In the genomic region with DNA sequence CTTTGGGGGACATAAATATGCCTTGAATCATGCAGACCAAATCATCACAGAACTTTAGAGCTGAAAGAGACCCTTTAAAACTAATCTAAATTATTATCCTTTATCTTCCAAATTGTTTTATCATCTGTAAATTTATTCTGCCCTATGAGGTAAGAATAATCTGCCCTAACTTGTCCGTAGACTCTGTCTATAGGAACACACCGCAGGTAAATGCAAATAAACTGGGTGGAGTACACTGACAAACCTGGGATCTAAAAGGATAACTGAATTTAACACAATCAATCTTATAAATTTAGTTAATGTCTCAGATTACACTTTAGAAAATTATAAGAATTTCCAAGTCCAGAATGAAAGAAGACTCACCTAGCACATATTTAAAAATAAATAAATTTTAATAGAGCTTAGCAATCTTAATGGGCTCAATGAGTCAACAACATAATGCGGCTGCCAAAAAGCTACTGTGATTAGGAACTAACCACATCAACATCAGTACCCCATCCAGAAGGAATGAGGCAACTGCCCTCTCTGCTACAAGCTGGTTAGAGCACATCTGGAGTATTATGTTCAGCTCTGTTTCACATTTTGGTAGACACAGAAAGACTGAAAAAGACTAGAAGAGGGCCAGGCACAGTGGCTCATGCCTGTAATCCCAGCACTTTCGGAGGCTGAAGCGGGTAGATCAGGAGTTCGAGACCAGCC, we compare ENCODE assay signal across 11 cellular contexts. TPM values are rescaled to one million over a fixed set of nuclear protein-coding genes. Genes with fewer than 3 reads are reported as not detected.
A peak's percentile ranks its signal among the peaks of the same experiment; 100 is the strongest.
DNase-seq lines count a peak whose midpoint lies in the region; ATAC-seq and TF ChIP-seq lines count a peak whose summit lies in the region.
"Had no signal": no experiment of that assay in that cellular context is flagged by ENCODE, and none has a peak within 500 bp of the region (broad histone marks: within the 10 kb centered on the region; RNA-seq: fewer than 3 reads in every experiment).

No MANE protein-coding gene starts in this region.

- no peak overlapping the region for H3K27ac Mint-ChIP-seq in T-helper 2 cell treated with Interferon-gamma antibody and Interleukin-4, amounts not matched to agents 5 μg/mL and 100 μg/mL, for 36 hours
- peak overlapping the region in 1 of 2 donors; percentile 81 for H3K27ac Mint-ChIP-seq in effector memory CD8-positive, alpha-beta T cell
- peak overlapping the region; percentile 81 for H3K27ac Mint-ChIP-seq in stimulated activated memory B cell treated with anti-CD40 and anti-IgM and Interleukin-4, amounts not matched to agents 10 μg/mL and 1 μg/mL and 100 μg/mL, for 72 hours

- 64 to 78% (median 72%) methylated on average over 6 of the region's 6 CpGs for WGBS in stomach, 5 donors

- intact Hi-C loops in stomach (cut with DNase I; ENCODE audit: low total_unique reads): no loop called here

- peak overlapping the region in 2 of 5 donors; percentile 2 to 95 for H3K27ac ChIP-seq in stomach

- TF ChIP-seq CTCF in stomach (IDR thresholded peaks at IDR 0.05): no peak

- no peaks in the 10 kb centered on the region for H3K36me3 ChIP-seq in MG63
- no peaks in the 10 kb centered on the region for H3K36me3 ChIP-seq in stomach

- H3K27me3 ChIP-seq in MG63 (no peaks in the 10 kb centered on the region), stomach (no peaks in the 10 kb centered on the region)

- no peak for TF ChIP-seq POLR2A in stomach (IDR thresholded peaks at IDR 0.05)

- H3K9me3 Mint-ChIP-seq in T-helper 2 cell treated with Interferon-gamma antibody and Interleukin-4, amounts not matched to agents 5 μg/mL and 100 μg/mL, for 36 hours: no peaks in the 10 kb centered on the region
- no peaks in the 10 kb centered on the region for H3K9me3 Mint-ChIP-seq in effector memory CD8-positive, alpha-beta T cell
- H3K9me3 Mint-ChIP-seq in stimulated activated memory B cell treated with anti-CD40 and anti-IgM and Interleukin-4, amounts not matched to agents 10 μg/mL and 1 μg/mL and 100 μg/mL, for 72 hours: no peaks in the 10 kb centered on the region

- no peaks in the 10 kb centered on the region for H3K27me3 Mint-ChIP-seq in T-helper 2 cell treated with Interferon-gamma antibody and Interleukin-4, amounts not matched to agents 5 μg/mL and 100 μg/mL, for 36 hours (ENCODE audit: low read depth)
- no peaks in the 10 kb centered on the region for H3K27me3 Mint-ChIP-seq in effector memory CD8-positive, alpha-beta T cell
- no peaks in the 10 kb centered on the region for H3K27me3 Mint-ChIP-seq in stimulated activated memory B cell treated with anti-CD40 and anti-IgM and Interleukin-4, amounts not matched to agents 10 μg/mL and 1 μg/mL and 100 μg/mL, for 72 hours

- peak overlapping the region; percentile 12 for H3K4me3 Mint-ChIP-seq in T-helper 2 cell treated with Interferon-gamma antibody and Interleukin-4, amounts not matched to agents 5 μg/mL and 100 μg/mL, for 36 hours
- H3K4me3 Mint-ChIP-seq in effector memory CD8-positive, alpha-beta T cell: peak overlapping the region; percentile 61 to 97
- H3K4me3 Mint-ChIP-seq in stimulated activated memory B cell treated with anti-CD40 and anti-IgM and Interleukin-4, amounts not matched to agents 10 μg/mL and 1 μg/mL and 100 μg/mL, for 72 hours: no peak overlapping the region

- H3K4me3 ChIP-seq in MG63: no peak overlapping the region
- H3K4me3 ChIP-seq in stomach: no peak overlapping the region

- ATAC-seq in effector memory CD8-positive, alpha-beta T cell (replicated peaks): no peak
- no peak for ATAC-seq in stimulated activated memory B cell treated with anti-CD40 and anti-IgM and Interleukin-4, amounts not matched to agents 10 μg/mL and 1 μg/mL and 100 μg/mL, for 72 hours
- ATAC-seq in HG03378 (IDR thresholded peaks at IDR 0.05; ENCODE audit: unreplicated experiment) (no peak), HG02588 (IDR thresholded peaks at IDR 0.05; ENCODE audit: unreplicated experiment) (no peak)

- H3K9me3 ChIP-seq in MG63 (no peaks in the 10 kb centered on the region), stomach (no peaks in the 10 kb centered on the region)

- H3K4me1 Mint-ChIP-seq in T-helper 2 cell treated with Interferon-gamma antibody and Interleukin-4, amounts not matched to agents 5 μg/mL and 100 μg/mL, for 36 hours (ENCODE audit: low read depth): peaks cover 33% of the 10 kb centered on the region
- peaks cover 24 to 61% of the 10 kb centered on the region in 2 donors for H3K4me1 Mint-ChIP-seq in effector memory CD8-positive, alpha-beta T cell (ENCODE audit: low read depth in 2 of 2)
- peaks cover 37% of the 10 kb centered on the region for H3K4me1 Mint-ChIP-seq in stimulated activated memory B cell treated with anti-CD40 and anti-IgM and Interleukin-4, amounts not matched to agents 10 μg/mL and 1 μg/mL and 100 μg/mL, for 72 hours

- no peak for TF ChIP-seq EP300 in stomach (IDR thresholded peaks at IDR 0.05)

- peaks cover 29 to 83% (median 54%) of the 10 kb centered on the region in 4 donors for H3K4me1 ChIP-seq in stomach

- DNase-seq in T-helper 2 cell treated with Interferon-gamma antibody and Interleukin-4, amounts not matched to agents 5 μg/mL and 100 μg/mL, for 36 hours (ENCODE audit: low spot score): no peak
- no peak for DNase-seq in T-helper 2 cell
- peak; percentile 71 for DNase-seq in MG63
- no peak for DNase-seq in effector memory CD8-positive, alpha-beta T cell
- DNase-seq in stomach: no peak
- DNase-seq: NCI-H524; stimulated activated CD4-positive, alpha-beta T cell treated with anti-CD3 and anti-CD28 coated beads, Interleukin-4, amount 100 ng/mL, for 1 hour; trophoblast cell had no signal

- peaks cover 13% of the 10 kb centered on the region for H3K36me3 Mint-ChIP-seq in T-helper 2 cell treated with Interferon-gamma antibody and Interleukin-4, amounts not matched to agents 5 μg/mL and 100 μg/mL, for 36 hours (ENCODE audit: low read depth)
- H3K36me3 Mint-ChIP-seq in effector memory CD8-positive, alpha-beta T cell (ENCODE audit: insufficient read depth): peaks cover 18% of the 10 kb centered on the region
- no peaks in the 10 kb centered on the region for H3K36me3 Mint-ChIP-seq in stimulated activated memory B cell treated with anti-CD40 and anti-IgM and Interleukin-4, amounts not matched to agents 10 μg/mL and 1 μg/mL and 100 μg/mL, for 72 hours

RNA-seq across cellular contexts. Expression of gene MEGF9, which starts 5.6 kb away (rescaled TPM):
- total RNA-seq in MG63 (2014; rRNA removed; shearing (Covaris generic); ENCODE audit: low replicate concordance): 2.7 and 4.1 TPM in 2 replicates
- 10 to 100 TPM in 4 of 5 donors, 1 to 10 TPM in 1; 4.1 to 26.8 (median 15.8) TPM for total RNA-seq in stomach
- 1 to 10 TPM; 3.5 to 4.1 (median 3.7) TPM for polyA plus RNA-seq in stomach
